8 cellular contexts compared by ENCODE assay signal in the genomic region with DNA sequence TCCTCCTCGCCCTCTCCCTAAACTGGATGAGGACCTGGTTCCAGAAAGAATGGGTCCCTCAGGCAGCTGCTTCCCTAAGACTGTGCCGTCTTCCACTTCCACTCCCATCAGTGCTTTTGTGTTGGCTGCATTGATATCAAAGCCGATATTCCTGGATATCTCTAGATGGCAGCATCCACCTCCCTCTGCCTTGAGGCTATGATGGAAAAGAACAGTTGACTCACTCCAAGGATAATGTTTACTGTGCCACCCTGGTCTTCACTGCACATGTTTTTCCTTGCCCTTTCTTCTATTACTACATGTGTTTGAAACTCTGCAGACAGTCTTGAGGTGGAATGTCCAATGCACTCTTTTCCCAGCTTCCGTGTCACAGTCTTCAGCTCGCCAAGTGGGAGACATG.
A peak's percentile ranks its signal among the peaks of the same experiment; 100 is the strongest.
DNase-seq lines count a peak whose midpoint lies in the region; ATAC-seq and TF ChIP-seq lines count a peak whose summit lies in the region.

No MANE protein-coding gene starts in this region.

- TF ChIP-seq CTCF in AG04449 (IDR thresholded peaks at IDR 0.05; ENCODE audit: insufficient read depth, low read length, missing control alignments) (peak; percentile 66), brain (conservative IDR thresholded peaks at IDR 0.05) (peak; percentile 55 to 67), glutamatergic neuron (IDR thresholded peaks at IDR 0.05; ENCODE audit: partially characterized antibody, unreplicated experiment) (no peak)

- H3K4me3 Mint-ChIP-seq in brain: no peak overlapping the region
- H3K4me3 Mint-ChIP-seq in glutamatergic neuron (ENCODE audit: unreplicated experiment): no peak overlapping the region

- peak; percentile 44; the same call in 1 of the 2 replicates for TF ChIP-seq RAD21 in Ishikawa (IDR thresholded peaks at IDR 0.05; ENCODE audit: low read depth)

- H3K36me3 Mint-ChIP-seq in brain (no peaks in the 10 kb centered on the region), glutamatergic neuron (ENCODE audit: unreplicated experiment) (no peaks in the 10 kb centered on the region)

- H3K4me3 ChIP-seq in AG04449 (ENCODE audit: low read depth, low read length): no peak overlapping the region

- no peak for TF ChIP-seq EP300 in Ishikawa (IDR thresholded peaks at IDR 0.05; ENCODE audit: borderline replicate concordance)

- H3K27ac Mint-ChIP-seq in brain (no peak overlapping the region), glutamatergic neuron (ENCODE audit: unreplicated experiment) (no peak overlapping the region)

- H3K27me3 Mint-ChIP-seq in brain: peaks cover 6% of the 10 kb centered on the region
- H3K27me3 Mint-ChIP-seq in glutamatergic neuron (ENCODE audit: unreplicated experiment): no peaks in the 10 kb centered on the region

- POLR2A ChIA-PET in AG04449 (lab: Yijun Ruan, JAX): no interaction called here

- ATAC-seq in left lobe of liver: peak; percentile 81
- no peak for ATAC-seq in GM18907 (IDR thresholded peaks at IDR 0.05; ENCODE audit: unreplicated experiment)
- ATAC-seq in GM18502 (IDR thresholded peaks at IDR 0.05; ENCODE audit: poor library complexity, unreplicated experiment): no peak

- CTCF ChIA-PET in AG04449 (lab: Yijun Ruan, JAX): interaction anchor here (0.5 to 2.4 kb wide), 10 partner anchors 12 to 501 kb away, joined by 3 to 12 read pairs (median 4); no protein-coding TSS in a partner anchor

- DNase-seq in AG04449 (ENCODE audit: low read depth, low spot score): no peak
- no peak for DNase-seq in left lobe of liver (ENCODE audit: low spot score)
- no peak for DNase-seq in activated CD8-positive, alpha-beta memory T cell treated with anti-CD3 and anti-CD28 coated beads for 24 hours
- DNase-seq in glutamatergic neuron: no peak

- H3K9me3 Mint-ChIP-seq in brain (no peaks in the 10 kb centered on the region), glutamatergic neuron (ENCODE audit: unreplicated experiment) (no peaks in the 10 kb centered on the region)

- peaks cover 12% of the 10 kb centered on the region for H3K4me1 Mint-ChIP-seq in brain
- H3K4me1 Mint-ChIP-seq in glutamatergic neuron (ENCODE audit: low read depth, unreplicated experiment): peaks cover 2% of the 10 kb centered on the region

TF ChIP-seq in Ishikawa, 13 proteins besides CTCF, POLR2A, EP300 and RAD21:
- no peak for TF ChIP-seq CREB1 (IDR thresholded peaks at IDR 0.05; ENCODE audit: low read depth)
